ENCODE assay signal across 1 cellular context in the genomic region with DNA sequence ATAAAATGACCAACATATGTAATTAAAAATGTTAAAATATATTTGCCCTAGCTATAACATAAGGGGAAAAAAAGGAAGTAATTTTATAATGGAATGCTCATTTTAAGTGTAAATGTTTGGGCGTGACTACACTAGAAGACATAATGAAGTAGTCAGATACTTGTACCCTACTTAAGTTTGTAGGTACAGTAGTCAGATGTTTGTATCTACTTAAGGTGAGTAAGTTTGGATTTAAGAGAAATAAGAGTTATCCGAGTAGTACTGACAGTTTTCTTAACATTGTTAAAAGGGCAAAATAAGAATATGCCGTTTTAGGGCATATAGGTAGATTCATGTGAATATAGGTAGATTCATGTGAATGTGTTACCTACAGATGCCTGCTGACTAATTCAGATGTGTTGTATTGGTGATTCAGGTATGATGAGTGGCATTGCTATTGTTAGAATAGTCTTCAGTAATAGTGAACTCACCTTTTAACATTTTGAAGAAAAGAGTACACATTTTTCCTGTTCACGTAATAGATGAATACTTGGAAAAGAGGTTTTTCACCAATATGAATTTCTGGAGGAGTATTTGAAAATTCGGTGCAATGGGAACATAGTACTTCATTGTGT.
TF ChIP-seq lines count a peak whose summit lies in the region.

No MANE protein-coding gene starts in this region.

TF ChIP-seq in GM12891, 5 proteins besides CTCF, POLR2A, EP300 and RAD21:
- TF ChIP-seq PAX5 (IDR thresholded peaks at IDR 0.05; ENCODE audit: insufficient read depth, low read length, severe bottlenecking), result no peak
- TF ChIP-seq POU2F2 (IDR thresholded peaks at IDR 0.05; ENCODE audit: low read depth, low read length), result no peak
- no peak for TF ChIP-seq TAF1 (IDR thresholded peaks at IDR 0.05; ENCODE audit: low read depth, low read length)
- TF ChIP-seq POLR2AphosphoS5 (IDR thresholded peaks at IDR 0.05; ENCODE audit: low read depth, low read length), result no peak
- TF ChIP-seq SPI1 (IDR thresholded peaks at IDR 0.05; ENCODE audit: low read depth, low read length), result no peak
